1 cellular context compared by ENCODE assay signal in the genomic region with DNA sequence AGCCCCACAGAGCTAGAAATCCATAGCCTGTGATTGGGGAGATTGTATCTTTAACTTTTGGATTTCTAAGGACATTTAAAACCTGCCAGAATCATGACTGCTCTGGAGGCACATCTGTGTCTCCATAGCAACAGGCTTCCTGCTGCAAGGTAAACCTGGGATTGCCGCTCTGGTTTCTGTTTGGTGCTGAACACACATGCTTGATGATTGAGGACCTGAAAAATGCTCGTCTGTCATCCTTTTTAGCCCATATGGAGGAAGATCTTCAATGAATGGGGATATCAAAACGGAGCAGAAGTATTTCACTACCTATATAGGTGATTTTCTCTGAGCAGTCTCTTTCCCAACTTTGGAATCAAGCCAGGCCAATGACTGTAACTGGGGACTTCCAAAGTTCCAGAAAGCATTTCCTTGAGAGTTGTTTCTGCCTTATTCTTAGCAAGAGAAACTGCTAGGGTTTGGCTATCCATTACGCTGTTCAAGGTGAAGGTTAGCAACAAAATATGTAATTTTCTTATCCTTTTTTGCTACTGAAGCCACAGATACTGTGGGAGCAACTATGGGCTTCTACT.
TF ChIP-seq lines count a peak whose summit lies in the region.

No MANE protein-coding gene starts in this region.

TF ChIP-seq in H1, 55 proteins besides CTCF, POLR2A, EP300 and RAD21 (continued from another document):
- no peak for TF ChIP-seq MAFK (IDR thresholded peaks at IDR 0.05; ENCODE audit: low read depth, low read length)
- no peak for TF ChIP-seq GTF2F1 (IDR thresholded peaks at IDR 0.05; ENCODE audit: borderline replicate concordance, low read depth, low read length)
- no peak for TF ChIP-seq JUND (IDR thresholded peaks at IDR 0.05; ENCODE audit: low read length)
- no peak for TF ChIP-seq CEBPB (IDR thresholded peaks at IDR 0.05; ENCODE audit: low read depth, low read length)
- no peak for TF ChIP-seq EZH2 (IDR thresholded peaks at IDR 0.05; ENCODE audit: low read depth, low read length, severe bottlenecking)
